ENCODE assay signal across 29 cellular contexts in the genomic region with DNA sequence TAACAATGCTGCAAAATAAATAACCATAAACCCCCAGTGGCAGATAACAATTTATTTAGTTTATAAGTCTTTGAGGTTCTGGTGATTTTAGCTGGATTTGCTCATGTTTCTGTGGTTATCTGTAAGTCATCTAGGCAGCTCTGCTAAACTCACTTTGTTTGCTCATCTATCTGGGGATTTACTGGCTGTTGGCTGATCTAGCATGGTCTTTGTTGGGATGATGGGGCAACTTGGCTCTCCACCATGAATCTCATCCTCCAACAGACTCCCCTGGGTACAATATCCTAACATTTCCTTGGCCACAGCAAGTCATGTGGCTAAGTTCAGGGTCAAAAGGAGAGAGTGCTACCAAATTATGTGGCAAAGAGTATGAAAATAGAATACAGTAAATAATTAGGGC.
"Had no signal": no experiment of that assay in that cellular context is flagged by ENCODE, and none has a peak within 500 bp of the region (broad histone marks: within the 10 kb centered on the region; RNA-seq: fewer than 3 reads in every experiment).

No MANE protein-coding gene starts in this region.

- ATAC-seq: activated naive CD4-positive, alpha-beta T cell treated with anti-CD3 and anti-CD28 coated beads, Interleukin-2, amount 50 U/mL, for 72 hours; activated naive CD8-positive, alpha-beta T cell treated with anti-CD3 and anti-CD28 coated beads, Interleukin-2, amount 50 U/mL, for 24 hours; activated T-cell treated with anti-CD3 and anti-CD28 coated beads, Interleukin-2, amount 50 U/mL, for 4 hours; activated T-cell treated with anti-CD3 and anti-CD28 coated beads, Interleukin-2, amount 50 U/mL, for 72 hours; activated T-helper 17 cell treated with anti-CD3 and anti-CD28 coated beads, Interleukin-2, amount 50 U/mL, for 72 hours; body of pancreas had no signal

- DNase-seq: activated effector memory CD4-positive, alpha-beta T cell treated with anti-CD3 and anti-CD28 coated beads, Interleukin-2, amount 50 U/mL, for 16 hours; activated effector memory CD4-positive, alpha-beta T cell treated with Interleukin-2 at 50 U/mL for 16 hours; activated gamma-delta T cell; activated gamma-delta T cell treated with Interleukin-2 at 50 U/mL for 16 hours; activated naive CD4-positive, alpha-beta T cell; activated naive CD4-positive, alpha-beta T cell treated with anti-CD3 and anti-CD28 coated beads for 36 hours; activated naive CD4-positive, alpha-beta T cell treated with anti-CD3 and anti-CD28 coated beads, Interleukin-2, amount 10 ng/mL, durations not matched to agents 7 days and 5 days; activated naive CD4-positive, alpha-beta T cell treated with anti-CD3 and anti-CD28 coated beads, Interleukin-2, amount 50 U/mL, for 16 hours; activated naive CD4-positive, alpha-beta T cell treated with Interleukin-2 at 50 U/mL for 16 hours; activated naive CD8-positive, alpha-beta T cell treated with anti-CD3 and anti-CD28 coated beads for 36 hours; activated naive CD8-positive, alpha-beta T cell treated with anti-CD3 and anti-CD28 coated beads, Interleukin-2, amount 10 ng/mL, durations not matched to agents 7 days and 5 days; activated naive CD8-positive, alpha-beta T cell treated with anti-CD3 and anti-CD28 coated beads, Interleukin-2, amount 50 U/mL, for 24 hours; activated T-cell treated with anti-CD3 and anti-CD28 coated beads, Interleukin-2, amount 50 U/mL, for 1 hour; activated T-cell treated with anti-CD3 and anti-CD28 coated beads, Interleukin-2, amount 50 U/mL, for 24 hours; activated T-cell treated with anti-CD3 and anti-CD28 coated beads, Interleukin-2, amount 50 U/mL, for 4 hours; activated T-cell treated with anti-CD3 and anti-CD28 coated beads, Interleukin-2, amount 50 U/mL, for 48 hours; activated T-cell treated with anti-CD3 and anti-CD28 coated beads, Interleukin-2, amount 50 U/mL, for 72 hours; adrenal gland; amniotic stem cell; amygdala; anterior cingulate cortex; aorta; body of pancreas; brain microvascular endothelial cell; caudate nucleus; central memory CD4-positive, alpha-beta T cell; cerebellar nuclear complex had no signal
